ENCODE assay signal across 19 cellular contexts in genomic region chr4:86261634-86262033, GRCh38.
"Had no signal": no experiment of that assay in that cellular context is flagged by ENCODE, and none has a peak within 500 bp of the region (broad histone marks: within the 10 kb centered on the region; RNA-seq: fewer than 3 reads in every experiment).

No MANE protein-coding gene starts in this region.

- H3K27ac Mint-ChIP-seq: activated B cell treated with CpG ODN at 0.5 μM for 24 hours; activated CD4-positive, alpha-beta memory T cell treated with anti-CD3 and anti-CD28 coated beads for 36 hours; activated naive CD8-positive, alpha-beta T cell; immature natural killer cell; memory B cell; natural killer cell; stimulated activated naive B cell treated with anti-CD40 and anti-IgM and Interleukin-4, amounts not matched to agents 10 μg/mL and 1 μg/mL and 100 μg/mL, for 72 hours had no signal

- ATAC-seq: body of pancreas; esophagus mucosa; left ventricle myocardium superior; natural killer cell; pancreas; sciatic nerve; stimulated activated naive B cell treated with anti-CD40 and anti-IgM and Interleukin-4, amounts not matched to agents 10 μg/mL and 1 μg/mL and 100 μg/mL, for 72 hours; upper lobe of right lung had no signal

- H3K4me1 ChIP-seq: body of pancreas, colonic mucosa, pancreas, upper lobe of right lung had no signal

- H3K36me3 ChIP-seq: colonic mucosa, pancreas, upper lobe of right lung had no signal

- H3K9me3 Mint-ChIP-seq: activated B cell treated with CpG ODN at 0.5 μM for 24 hours; activated CD4-positive, alpha-beta memory T cell treated with anti-CD3 and anti-CD28 coated beads for 36 hours; memory B cell; stimulated activated naive B cell treated with anti-CD40 and anti-IgM and Interleukin-4, amounts not matched to agents 10 μg/mL and 1 μg/mL and 100 μg/mL, for 72 hours had no signal

- H3K27me3 ChIP-seq: body of pancreas, colonic mucosa, pancreas, upper lobe of right lung had no signal

- DNase-seq: activated B cell treated with CpG ODN at 0.5 μM for 24 hours; activated CD4-positive, alpha-beta memory T cell treated with anti-CD3 and anti-CD28 coated beads for 36 hours; activated CD4-positive, alpha-beta T cell treated with anti-CD3 and anti-CD28 coated beads for 4 hours; activated T-cell treated with anti-CD3 and anti-CD28 coated beads for 4 hours; amniotic stem cell; body of pancreas; caudate nucleus; colonic mucosa; immature natural killer cell; left ventricle myocardium superior; natural killer cell; pancreas; stimulated activated naive B cell treated with anti-CD40 and anti-IgM and Interleukin-4, amounts not matched to agents 10 μg/mL and 1 μg/mL and 100 μg/mL, for 72 hours; T-helper 2 cell; upper lobe of right lung had no signal

- H3K4me3 ChIP-seq: body of pancreas, colonic mucosa, pancreas, upper lobe of right lung had no signal

- H3K9me3 ChIP-seq: body of pancreas, colonic mucosa, pancreas, upper lobe of right lung had no signal

- H3K4me1 Mint-ChIP-seq: activated B cell treated with CpG ODN at 0.5 μM for 24 hours; immature natural killer cell; memory B cell; natural killer cell; stimulated activated naive B cell treated with anti-CD40 and anti-IgM and Interleukin-4, amounts not matched to agents 10 μg/mL and 1 μg/mL and 100 μg/mL, for 72 hours had no signal

- H3K36me3 Mint-ChIP-seq: activated CD4-positive, alpha-beta memory T cell treated with anti-CD3 and anti-CD28 coated beads for 36 hours; activated naive CD8-positive, alpha-beta T cell; immature natural killer cell; memory B cell; natural killer cell; stimulated activated naive B cell treated with anti-CD40 and anti-IgM and Interleukin-4, amounts not matched to agents 10 μg/mL and 1 μg/mL and 100 μg/mL, for 72 hours had no signal

- H3K27ac ChIP-seq: body of pancreas, colonic mucosa, pancreas, upper lobe of right lung had no signal

- H3K4me3 Mint-ChIP-seq: activated B cell treated with CpG ODN at 0.5 μM for 24 hours; activated CD4-positive, alpha-beta memory T cell treated with anti-CD3 and anti-CD28 coated beads for 36 hours; activated naive CD8-positive, alpha-beta T cell; immature natural killer cell; memory B cell; natural killer cell; stimulated activated naive B cell treated with anti-CD40 and anti-IgM and Interleukin-4, amounts not matched to agents 10 μg/mL and 1 μg/mL and 100 μg/mL, for 72 hours had no signal

- H3K27me3 Mint-ChIP-seq: activated B cell treated with CpG ODN at 0.5 μM for 24 hours; activated CD4-positive, alpha-beta memory T cell treated with anti-CD3 and anti-CD28 coated beads for 36 hours; activated naive CD8-positive, alpha-beta T cell; stimulated activated naive B cell treated with anti-CD40 and anti-IgM and Interleukin-4, amounts not matched to agents 10 μg/mL and 1 μg/mL and 100 μg/mL, for 72 hours had no signal
